ENCODE assay signal across 1 cellular context in the genomic region with DNA sequence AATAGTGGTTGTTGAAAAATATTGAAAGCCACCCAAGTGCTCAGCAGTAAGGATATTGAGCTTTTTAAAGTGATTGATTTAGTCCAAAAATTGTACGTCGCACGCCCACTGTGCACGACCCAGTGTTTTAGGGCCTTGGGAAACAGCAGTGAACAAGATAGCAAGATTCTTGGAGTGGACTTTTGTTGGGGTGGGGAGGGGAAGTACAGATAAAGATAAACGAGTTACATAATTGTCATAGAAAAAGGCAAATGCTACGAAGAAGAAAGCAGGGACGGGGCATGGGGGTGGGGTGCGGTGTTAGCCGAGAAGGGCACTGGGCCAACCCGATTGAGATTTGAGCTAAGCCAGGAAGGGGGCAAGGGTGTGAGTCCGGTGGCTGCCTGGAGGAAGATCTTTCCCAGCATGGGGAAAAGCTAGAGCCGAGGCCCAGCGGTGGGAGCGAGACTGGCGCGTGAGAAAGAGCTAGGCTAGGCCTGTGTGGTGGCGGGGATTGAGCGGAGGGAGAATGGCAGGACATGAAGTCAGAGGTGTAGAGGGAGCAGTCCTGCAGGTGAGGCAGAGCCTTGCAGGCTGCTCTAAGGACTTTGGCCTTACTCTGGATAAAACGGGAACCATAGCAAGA.
A peak's percentile ranks its signal among the peaks of the same experiment; 100 is the strongest.
TF ChIP-seq lines count a peak whose summit lies in the region.

No MANE protein-coding gene starts in this region.

TF ChIP-seq in IMR-90, 13 proteins besides CTCF, POLR2A, EP300 and RAD21:
- TF ChIP-seq MXI1 (IDR thresholded peaks at IDR 0.05; ENCODE audit: borderline replicate concordance, low read depth, low read length) (0 out of 2 replicates have a peak, but pooled peaks have one; percentile 20), MAFK (IDR thresholded peaks at IDR 0.05; ENCODE audit: low read depth, low read length) (no peak), CHD1 (IDR thresholded peaks at IDR 0.05; ENCODE audit: low read depth, low read length) (0 out of 2 replicates have a peak, but pooled peaks have one; percentile 39), CEBPB (IDR thresholded peaks at IDR 0.05; ENCODE audit: low read depth, low read length) (no peak), MAZ (IDR thresholded peaks at IDR 0.05; ENCODE audit: borderline replicate concordance, low read depth, low read length) (peak; percentile 1; the same call in 1 of the 2 replicates)
TF ChIP-seq in IMR-90: peak in this region for 3.
